Comparison of ENCODE assay signal across 20 cellular contexts in genomic region chr16:23571895-23572294, GRCh38.
"Had no signal": no experiment of that assay in that cellular context is flagged by ENCODE, and none has a peak within 500 bp of the region (broad histone marks: within the 10 kb centered on the region; RNA-seq: fewer than 3 reads in every experiment).

No MANE protein-coding gene starts in this region.

- FAIRE-seq: kidney, TTC549 had no signal

- H3K27ac ChIP-seq: lower lobe of right lung, thyroid gland, upper lobe of right lung, WERI-Rb-1 had no signal

- H3K4me3 Mint-ChIP-seq: activated naive CD4-positive, alpha-beta T cell treated with anti-CD3 and anti-CD28 coated beads, Interleukin-2, amount 10 ng/mL, durations not matched to agents 7 days and 5 days; activated T-cell treated with anti-CD3 and anti-CD28 coated beads, Interleukin-2, amount 50 U/mL, for 24 hours; naive thymus-derived CD8-positive, alpha-beta T cell; stimulated activated naive CD8-positive, alpha-beta T cell treated with anti-CD3 and anti-CD28 coated beads, Interleukin-15, Interleukin-2, amounts not matched to agents 100 ng/mL and 50 ng/mL, for 24 hours; T-cell had no signal

- H3K4me1 ChIP-seq: lower lobe of right lung, thyroid gland, upper lobe of right lung had no signal

- H3K27me3 ChIP-seq: spleen, thyroid gland, upper lobe of right lung had no signal

- DNase-seq: activated CD4-positive, alpha-beta T cell treated with anti-CD3 and anti-CD28 coated beads, Interleukin-2, amount 50 U/mL, for 1 hour; activated CD4-positive, CD25-positive, alpha-beta regulatory T cell treated with anti-CD3 and anti-CD28 coated beads, Interleukin-2, amount 50 U/mL, for 72 hours; activated CD8-positive, alpha-beta memory T cell treated with anti-CD3 and anti-CD28 coated beads, Interleukin-2, amount 50 U/mL, for 4 hours; activated effector memory CD4-positive, alpha-beta T cell treated with anti-CD3 and anti-CD28 coated beads, Interleukin-2, amount 50 U/mL, for 16 hours; activated naive CD4-positive, alpha-beta T cell treated with anti-CD3 and anti-CD28 coated beads, Interleukin-2, amount 10 ng/mL, durations not matched to agents 7 days and 5 days; activated T-cell treated with anti-CD3 and anti-CD28 coated beads, Interleukin-2, amount 50 U/mL, for 24 hours; cortex of kidney; foreskin fibroblast; kidney; lower lobe of right lung; naive thymus-derived CD8-positive, alpha-beta T cell; spleen; stimulated activated CD4-positive, alpha-beta T cell treated with anti-CD3 and anti-CD28 coated beads, Interleukin-4, amount 100 ng/mL, for 24 hours; T-cell; thyroid gland; upper lobe of right lung; WERI-Rb-1 had no signal

- H3K4me3 ChIP-seq: lower lobe of right lung, spleen, thyroid gland, upper lobe of right lung had no signal

- H3K27ac Mint-ChIP-seq: activated naive CD4-positive, alpha-beta T cell treated with anti-CD3 and anti-CD28 coated beads, Interleukin-2, amount 10 ng/mL, durations not matched to agents 7 days and 5 days; stimulated activated naive CD8-positive, alpha-beta T cell treated with anti-CD3 and anti-CD28 coated beads, Interleukin-15, Interleukin-2, amounts not matched to agents 100 ng/mL and 50 ng/mL, for 24 hours; T-cell had no signal

- H3K27me3 Mint-ChIP-seq: activated naive CD4-positive, alpha-beta T cell treated with anti-CD3 and anti-CD28 coated beads, Interleukin-2, amount 10 ng/mL, durations not matched to agents 7 days and 5 days; activated T-cell treated with anti-CD3 and anti-CD28 coated beads, Interleukin-2, amount 50 U/mL, for 24 hours; naive thymus-derived CD8-positive, alpha-beta T cell; stimulated activated naive CD8-positive, alpha-beta T cell treated with anti-CD3 and anti-CD28 coated beads, Interleukin-15, Interleukin-2, amounts not matched to agents 100 ng/mL and 50 ng/mL, for 24 hours; T-cell had no signal

- H3K9me3 Mint-ChIP-seq: activated naive CD4-positive, alpha-beta T cell treated with anti-CD3 and anti-CD28 coated beads, Interleukin-2, amount 10 ng/mL, durations not matched to agents 7 days and 5 days; activated T-cell treated with anti-CD3 and anti-CD28 coated beads, Interleukin-2, amount 50 U/mL, for 24 hours; naive thymus-derived CD8-positive, alpha-beta T cell; stimulated activated naive CD8-positive, alpha-beta T cell treated with anti-CD3 and anti-CD28 coated beads, Interleukin-15, Interleukin-2, amounts not matched to agents 100 ng/mL and 50 ng/mL, for 24 hours; T-cell had no signal

- H3K4me1 Mint-ChIP-seq: activated naive CD4-positive, alpha-beta T cell treated with anti-CD3 and anti-CD28 coated beads, Interleukin-2, amount 10 ng/mL, durations not matched to agents 7 days and 5 days had no signal

- ATAC-seq: left lobe of liver; naive thymus-derived CD8-positive, alpha-beta T cell; T-cell had no signal

- H3K9me3 ChIP-seq: lower lobe of right lung, spleen, thyroid gland, upper lobe of right lung had no signal
